15 cellular contexts compared by ENCODE assay signal in the genomic region with DNA sequence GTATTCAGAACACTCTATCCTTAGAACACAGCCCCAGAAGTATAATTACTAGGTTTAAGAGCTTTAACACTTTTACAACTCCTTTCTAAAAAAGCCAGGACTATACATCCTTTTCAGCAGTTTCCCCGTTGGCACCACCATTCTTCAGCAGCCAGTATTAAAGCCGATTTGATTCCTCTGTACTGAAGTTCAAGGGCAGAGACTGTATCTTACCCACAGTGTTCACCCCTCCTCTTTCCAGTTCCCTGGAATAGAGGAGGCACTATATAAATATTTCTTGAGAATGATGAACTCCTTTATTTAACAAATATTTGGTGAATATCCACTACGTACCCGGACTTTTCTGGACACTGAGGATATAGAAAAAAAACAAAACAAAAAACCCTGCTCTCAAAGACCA. TPM values are rescaled to one million over a fixed set of nuclear protein-coding genes. Genes with fewer than 3 reads are reported as not detected.
DNase-seq lines count a peak whose midpoint lies in the region; ATAC-seq and TF ChIP-seq lines count a peak whose summit lies in the region.
"Had no signal": no experiment of that assay in that cellular context is flagged by ENCODE, and none has a peak within 500 bp of the region (broad histone marks: within the 10 kb centered on the region; RNA-seq: fewer than 3 reads in every experiment).

No MANE protein-coding gene starts in this region.

- no peak overlapping the region for H2BK15ac ChIP-seq in IMR-90 (ENCODE audit: low read depth, low read length)

- POLR2A ChIA-PET in IMR-90 (lab: Charles Lee; ENCODE audit: unreplicated experiment) = no interaction called here

- no peak overlapping the region for H3K18ac ChIP-seq in IMR-90 (ENCODE audit: low read depth, low read length)

- peaks cover 2% of the 10 kb centered on the region for H3K9me1 ChIP-seq in IMR-90 (ENCODE audit: insufficient read depth, low read length)

- H3F3A ChIP-seq in smooth muscle cell (ENCODE audit: low read depth) = no peaks in the 10 kb centered on the region

- H3K4me1 ChIP-seq in IMR-90 (ENCODE audit: control insufficient read depth, insufficient read depth, low read length) (0 out of 2 replicates have a peak, but pooled peaks cover 2% of the 10 kb centered on the region), smooth muscle cell (ENCODE audit: low read depth) (no peaks in the 10 kb centered on the region)
- H3K4me1 ChIP-seq: HAP-1 had no signal

- in situ Hi-C loops in IMR-90 (cut with MboI; ENCODE audit: low sequenced_read_pairs) = no loop called here

- TF ChIP-seq CTCF in IMR-90 (conservative IDR thresholded peaks at IDR 0.05; ENCODE audit: low read depth, low read length) = no peak
- no peak for TF ChIP-seq CTCF in progenitor cell of endocrine pancreas (IDR thresholded peaks at IDR 0.05; ENCODE audit: unreplicated experiment)
- no peak for TF ChIP-seq CTCF in smooth muscle cell (IDR thresholded peaks at IDR 0.05; ENCODE audit: borderline replicate concordance, insufficient read depth, poor library complexity, severe bottlenecking)

- no peaks in the 10 kb centered on the region for H3K9me3 Mint-ChIP-seq in progenitor cell of endocrine pancreas (ENCODE audit: low read depth)
- no peaks in the 10 kb centered on the region for H3K9me3 Mint-ChIP-seq in activated naive CD4-positive, alpha-beta T cell treated with anti-CD3 and anti-CD28 coated beads, Interleukin-2, amount 50 U/mL, for 72 hours
- H3K9me3 Mint-ChIP-seq: CD8-positive, alpha-beta T cell had no signal

- H2BK120ac ChIP-seq in IMR-90 (ENCODE audit: low read depth, low read length) = no peak overlapping the region

- no peak overlapping the region for H2AFZ ChIP-seq in IMR-90 (replicated peaks; ENCODE audit: low read length, poor library complexity)
- H2AFZ ChIP-seq in smooth muscle cell (ENCODE audit: low read depth) = no peak overlapping the region

- H3K9me3 ChIP-seq in IMR-90 (ENCODE audit: control insufficient read depth, insufficient read depth, low read length) (no peaks in the 10 kb centered on the region), smooth muscle cell (replicated peaks; ENCODE audit: low read depth) (no peaks in the 10 kb centered on the region)
- H3K9me3 ChIP-seq: HAP-1 had no signal

- H4K20me1 ChIP-seq in IMR-90 (ENCODE audit: insufficient read depth, low read length) (peaks cover 89% of the 10 kb centered on the region), smooth muscle cell (ENCODE audit: low read depth) (peaks cover 97% of the 10 kb centered on the region)

- H3K4me1 Mint-ChIP-seq in progenitor cell of endocrine pancreas (ENCODE audit: low read depth) = peaks cover 35% of the 10 kb centered on the region

- DNase-seq in Right ventricle myocardium superior = no peak
- DNase-seq in Right ventricle myocardium inferior (ENCODE audit: missing footprints) = no peak
- no peak for DNase-seq in IMR-90
- DNase-seq in left lobe of liver (ENCODE audit: low spot score) = no peak
- no peak for DNase-seq in progenitor cell of endocrine pancreas (ENCODE audit: low spot score, unreplicated experiment)
- DNase-seq in activated naive CD4-positive, alpha-beta T cell treated with anti-CD3 and anti-CD28 coated beads, Interleukin-2, amount 50 U/mL, for 72 hours (ENCODE audit: low spot score in 2 of 2) = no peak
- no peak for DNase-seq in smooth muscle cell (lab: John Stamatoyannopoulos, UW; ENCODE audit: unreplicated experiment)
- DNase-seq: Calu3; CD8-positive, alpha-beta T cell; DND-41; EL had no signal

- H3K36me3 ChIP-seq in IMR-90 (ENCODE audit: control insufficient read depth, insufficient read depth, low read length) (no peaks in the 10 kb centered on the region), smooth muscle cell (ENCODE audit: low read depth) (no peaks in the 10 kb centered on the region)

- H3K4me3 Mint-ChIP-seq in progenitor cell of endocrine pancreas (ENCODE audit: low read depth) = no peak overlapping the region
- H3K4me3 Mint-ChIP-seq: B cell; CD8-positive, alpha-beta T cell had no signal

- dilution Hi-C loops in IMR-90 (cut with HindIII; ENCODE audit: low sequenced_read_pairs, unreplicated experiment) = no loop called here

- no CpG with 5 or more reads among the region's 4 CpGs for WGBS in IMR-90 (ENCODE audit: extremely low coverage in 2 of 2, insufficient read length in 1 of 2), 2 experiments
- 90% methylated on average over 4 of the region's 4 CpGs for WGBS in smooth muscle cell (ENCODE audit: low lambda C conversion rate)

- CTCF ChIA-PET in IMR-90 (lab: Yijun Ruan, JAX) = no interaction called here

- H3K27ac Mint-ChIP-seq in progenitor cell of endocrine pancreas = peak overlapping the region; percentile 65
- no peak overlapping the region for H3K27ac Mint-ChIP-seq in activated naive CD4-positive, alpha-beta T cell treated with anti-CD3 and anti-CD28 coated beads, Interleukin-2, amount 50 U/mL, for 72 hours
- H3K27ac Mint-ChIP-seq: B cell; CD8-positive, alpha-beta T cell had no signal

- H2BK5ac ChIP-seq in IMR-90 (ENCODE audit: low read depth, low read length, poor library complexity, severe bottlenecking) = no peak overlapping the region

- no peak overlapping the region for H2BK20ac ChIP-seq in IMR-90 (ENCODE audit: low read depth, low read length)

- H3K4me2 ChIP-seq in IMR-90 (ENCODE audit: low read depth, low read length) = no peak overlapping the region; the same call in 1 of the 2 replicates
- no peak overlapping the region for H3K4me2 ChIP-seq in smooth muscle cell
- H3K4me2 ChIP-seq: BLaER1 treated with 17β-estradiol and CSF1 and Interleukin-3, amounts not matched to agents 10 nM and 100 nM had no signal

- no peak overlapping the region for H3K9ac ChIP-seq in IMR-90 (ENCODE audit: low read depth, low read length)
- H3K9ac ChIP-seq in smooth muscle cell (ENCODE audit: low read depth) = no peak overlapping the region
- H3K9ac ChIP-seq: BLaER1 treated with 17β-estradiol and CSF1 and Interleukin-3, amounts not matched to agents 10 nM and 100 nM had no signal

- no peak overlapping the region for H4K5ac ChIP-seq in IMR-90 (ENCODE audit: low read depth, low read length)

- no peak overlapping the region for H3K4me3 ChIP-seq in IMR-90 (ENCODE audit: insufficient read depth, low read depth, low read length)
- no peak overlapping the region for H3K4me3 ChIP-seq in smooth muscle cell
- H3K4me3 ChIP-seq: BLaER1 treated with 17β-estradiol and CSF1 and Interleukin-3, amounts not matched to agents 10 nM and 100 nM; GM12878; HAP-1 had no signal

- no peak overlapping the region for H4K8ac ChIP-seq in IMR-90 (ENCODE audit: low read depth in 2 of 2, low read length in 2 of 2)

- peak; percentile 56 for ATAC-seq in Right ventricle myocardium superior (ENCODE audit: poor library complexity)
- ATAC-seq in Right ventricle myocardium inferior = no peak
- peak; percentile 49; the same call in 1 of the 2 replicates for ATAC-seq in IMR-90 (ENCODE audit: low read depth)
- ATAC-seq in left lobe of liver = peak; percentile 39
- no peak for ATAC-seq in activated naive CD4-positive, alpha-beta T cell treated with anti-CD3 and anti-CD28 coated beads, Interleukin-2, amount 50 U/mL, for 72 hours
- ATAC-seq: CD8-positive, alpha-beta T cell; GM12878 had no signal

- peaks cover 97% of the 10 kb centered on the region for H3K79me2 ChIP-seq in smooth muscle cell (ENCODE audit: low read depth)

- peaks cover 22 to 62% of the 10 kb centered on the region in 2 experiments for H3K79me1 ChIP-seq in IMR-90 (ENCODE audit: low read depth in 1 of 2, low read length in 2 of 2)

- H3K27me3 ChIP-seq in IMR-90 (ENCODE audit: control insufficient read depth, insufficient read depth, low read length) (no peaks in the 10 kb centered on the region), smooth muscle cell (ENCODE audit: low read depth) (no peaks in the 10 kb centered on the region)
- H3K27me3 ChIP-seq: BLaER1 treated with 17β-estradiol and CSF1 and Interleukin-3, amounts not matched to agents 10 nM and 100 nM had no signal

- H3K23ac ChIP-seq in IMR-90 (ENCODE audit: low read depth, low read length) = no peak overlapping the region

- no peak for TF ChIP-seq RAD21 in IMR-90 (IDR thresholded peaks at IDR 0.05; ENCODE audit: low read length)

- intact Hi-C loops in Right ventricle myocardium superior (cut with DNase I) = no loop called here
- intact Hi-C loops in Right ventricle myocardium inferior (cut with DNase I) = no loop called here
- intact Hi-C loops in IMR-90 (cut with micrococcal nuclease) = no loop called here

- peaks cover 12% of the 10 kb centered on the region for H3K36me3 Mint-ChIP-seq in progenitor cell of endocrine pancreas (ENCODE audit: insufficient read depth)
- H3K36me3 Mint-ChIP-seq in activated naive CD4-positive, alpha-beta T cell treated with anti-CD3 and anti-CD28 coated beads, Interleukin-2, amount 50 U/mL, for 72 hours = peaks cover 0 to 7% of the 10 kb centered on the region in 2 donors

- H4K91ac ChIP-seq in IMR-90 (ENCODE audit: insufficient read depth, low read depth, low read length) = no peak overlapping the region

- BruUV-seq in IMR-90 (replicated peaks; lab: Mats Ljungman, UMichigan) = no TSS peak

- H2AK5ac ChIP-seq in IMR-90 (ENCODE audit: low read depth, low read length) = no peak overlapping the region

- H3K56ac ChIP-seq in IMR-90 (ENCODE audit: extremely low read depth, insufficient read depth, low read length) = no peak overlapping the region

- TF ChIP-seq POLR2A in IMR-90 (IDR thresholded peaks at IDR 0.05; ENCODE audit: low read depth, low read length) = no peak

- no peak overlapping the region for H3K27ac ChIP-seq in IMR-90 (ENCODE audit: insufficient read depth, low read length)
- H3K27ac ChIP-seq in smooth muscle cell (ENCODE audit: low read depth) = no peak overlapping the region
- H3K27ac ChIP-seq: BLaER1 treated with 17β-estradiol and CSF1 and Interleukin-3, amounts not matched to agents 10 nM and 100 nM had no signal

- H3K14ac ChIP-seq in IMR-90 (replicated peaks; ENCODE audit: low read depth, low read length) = no peak overlapping the region

- no peaks in the 10 kb centered on the region for H3K27me3 Mint-ChIP-seq in progenitor cell of endocrine pancreas
- H3K27me3 Mint-ChIP-seq: B cell had no signal

- H3K4ac ChIP-seq in IMR-90 (ENCODE audit: low read depth, low read length) = no peak overlapping the region

- H2AK9ac ChIP-seq in IMR-90 (replicated peaks; ENCODE audit: low read depth, low read length, poor library complexity) = no peak overlapping the region

TF ChIP-seq in IMR-90, 13 proteins besides CTCF, POLR2A, EP300 and RAD21 (continues in another document):
- TF ChIP-seq RCOR1 (IDR thresholded peaks at IDR 0.05; ENCODE audit: insufficient replicate concordance, low read length) (no peak), SMC3 (IDR thresholded peaks at IDR 0.05; ENCODE audit: low read depth, low read length) (no peak)

RNA-seq across cellular contexts. Expression of gene SEC63, which starts 15.8 kb away (rescaled TPM):
- 57.9 TPM for total RNA-seq in Right ventricle myocardium superior
- total RNA-seq in Right ventricle myocardium inferior = 52.9 TPM
- 8.6 and 18.3 TPM in 2 replicates for total RNA-seq in IMR-90 (2012; rRNA removed)
- 18.3 and 22.4 TPM in 2 replicates for polyA plus RNA-seq in IMR-90 (2012; rRNA removed)
- 3.8 TPM in 2 replicates for polyA plus RNA-seq in IMR-90 (2012; cell fraction: cytosol; rRNA removed)
- polyA plus RNA-seq in IMR-90 (2012; cell fraction: nucleus; rRNA removed; ENCODE audit: low replicate concordance) = 2.9 and 18.9 TPM in 2 replicates
- total RNA-seq in left lobe of liver = 77.3 TPM
- 111 and 112 TPM in 2 replicates for total RNA-seq in progenitor cell of endocrine pancreas
- total RNA-seq in activated naive CD4-positive, alpha-beta T cell treated with anti-CD3 and anti-CD28 coated beads, Interleukin-2, amount 50 U/mL, for 72 hours = 100 to 1,000 TPM in 1 of 2 donors, 10 to 100 TPM in 1; 97.4 to 105 TPM
- total RNA-seq in smooth muscle cell = 46.8 and 67.0 TPM in 2 replicates
- 95.1 and 121 TPM in 2 replicates for polyA plus RNA-seq in smooth muscle cell

Comparison
In these comparisons a context has a peak if more than half of its experiments do, and no peak if none do; other contexts are left out.
1. ATAC-seq: peak in Right ventricle myocardium superior (single experiment), IMR-90 (single experiment) and left lobe of liver (single experiment); none in Right ventricle myocardium inferior (single experiment) and activated naive CD4-positive, alpha-beta T cell treated with anti-CD3 and anti-CD28 coated beads, Interleukin-2, amount 50 U/mL, for 72 hours (0 of 2).